In the genomic region with DNA sequence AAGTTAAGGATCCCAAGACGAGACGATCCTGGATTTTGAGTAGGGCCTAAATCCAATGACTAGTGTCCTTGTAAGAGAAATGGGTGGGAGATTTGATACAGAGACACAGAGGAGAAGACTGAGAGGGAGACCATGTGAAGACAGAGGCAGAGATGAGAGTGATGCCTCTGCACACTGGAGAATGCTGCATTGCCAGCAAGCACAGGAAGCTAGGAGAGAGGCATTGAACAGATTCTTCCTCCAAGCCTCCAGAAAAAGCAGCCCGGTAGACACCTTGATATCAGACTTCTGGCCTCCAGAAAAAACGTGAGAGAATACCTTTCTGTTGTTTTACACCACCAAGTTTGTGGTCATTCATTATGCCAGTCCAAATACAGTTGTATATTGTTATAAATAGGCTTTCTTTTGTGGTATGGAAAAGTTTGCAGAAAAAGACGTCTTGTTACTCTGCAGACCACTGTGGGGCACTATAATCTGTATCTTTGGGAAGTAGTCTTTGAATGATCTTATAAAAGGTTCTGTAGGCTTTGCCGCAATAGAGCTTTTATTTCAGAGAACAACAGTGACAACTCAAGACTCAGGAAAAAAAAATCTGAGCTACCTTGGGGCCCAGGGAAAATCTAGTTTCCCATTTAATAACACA, we compare ENCODE assay signal across 8 cellular contexts. TPM values are rescaled to one million over a fixed set of nuclear protein-coding genes. Genes with fewer than 3 reads are reported as not detected.
DNase-seq lines count a peak whose midpoint lies in the region; ATAC-seq and TF ChIP-seq lines count a peak whose summit lies in the region.

No MANE protein-coding gene starts in this region.

- no peaks in the 10 kb centered on the region for H3K36me3 ChIP-seq in right atrium auricular region
- no peaks in the 10 kb centered on the region for H3K36me3 ChIP-seq in testis (ENCODE audit: low read depth, missing control alignments)

- H3K4me3 ChIP-seq in right atrium auricular region (no peak overlapping the region), testis (no peak overlapping the region)

- H3K27me3 ChIP-seq in right atrium auricular region = no peaks in the 10 kb centered on the region
- no peaks in the 10 kb centered on the region for H3K27me3 ChIP-seq in testis

- no peak for TF ChIP-seq POLR2A in testis (IDR thresholded peaks at IDR 0.05)

- DNase-seq in Right ventricle myocardium superior (no peak), right atrium auricular region (ENCODE audit: low spot score) (no peak), RPMI7951 (ENCODE audit: low read depth) (peak; percentile 59), germinal center (ENCODE audit: low spot score) (peak; percentile 9), testis (no peak)
- DNase-seq in activated naive CD4-positive, alpha-beta T cell treated with anti-CD3 and anti-CD28 coated beads, Interleukin-2, amount 50 U/mL, for 16 hours = no peak

- H3K9me3 ChIP-seq in right atrium auricular region (no peaks in the 10 kb centered on the region), testis (no peaks in the 10 kb centered on the region)

- H3K4me1 ChIP-seq in right atrium auricular region (peaks cover 0 to 18% of the 10 kb centered on the region in 2 donors), testis (no peaks in the 10 kb centered on the region)

- ATAC-seq in Right ventricle myocardium superior (ENCODE audit: poor library complexity) (peak; percentile 25), GM21381 (IDR thresholded peaks at IDR 0.05; ENCODE audit: unreplicated experiment) (no peak), HG03139 (IDR thresholded peaks at IDR 0.05; ENCODE audit: unreplicated experiment) (no peak)

- H3K27ac ChIP-seq in right atrium auricular region (peak overlapping the region in 1 of 2 donors; percentile 12), testis (no peak overlapping the region)

- intact Hi-C loops in Right ventricle myocardium superior (cut with DNase I) (no loop called here), testis (cut with DNase I; ENCODE audit: low total_unique reads) (no loop called here)

- WGBS in testis, 2 donors = 48 to 58% methylated on average over 6 of the region's 6 CpGs

- TF ChIP-seq CTCF in right atrium auricular region (IDR thresholded peaks at IDR 0.05) (peak in 1 of 2 donors; percentile 64), testis (IDR thresholded peaks at IDR 0.05) (peak in 2 of 3 experiments; percentile 19 to 37)

RNA-seq across cellular contexts. Expression of a gene that starts 17.9 kb away (rescaled TPM):
- total RNA-seq in Right ventricle myocardium superior (4.7 TPM), right atrium auricular region (1 to 10 TPM; 3.3 to 4.9 TPM), testis (10 to 100 TPM; 35.1 to 42.2 TPM)
- total RNA-seq in RPMI7951 (2014; rRNA removed; shearing (Covaris generic)) = 47.4 and 56.7 TPM in 2 replicates
- 20.2 TPM for polyA plus RNA-seq in testis (ENCODE audit: insufficient read depth, low read depth, low replicate concordance)

Comparison
In these comparisons a context has a peak if more than half of its experiments do, and no peak if none do; other contexts are left out.
1. DNase-seq: peak in RPMI7951 (single experiment) and germinal center (single experiment); none in Right ventricle myocardium superior (single experiment), right atrium auricular region (single experiment), testis (single experiment) and activated naive CD4-positive, alpha-beta T cell treated with anti-CD3 and anti-CD28 coated beads, Interleukin-2, amount 50 U/mL, for 16 hours (single experiment).